15 cellular contexts compared by ENCODE assay signal in the genomic region with DNA sequence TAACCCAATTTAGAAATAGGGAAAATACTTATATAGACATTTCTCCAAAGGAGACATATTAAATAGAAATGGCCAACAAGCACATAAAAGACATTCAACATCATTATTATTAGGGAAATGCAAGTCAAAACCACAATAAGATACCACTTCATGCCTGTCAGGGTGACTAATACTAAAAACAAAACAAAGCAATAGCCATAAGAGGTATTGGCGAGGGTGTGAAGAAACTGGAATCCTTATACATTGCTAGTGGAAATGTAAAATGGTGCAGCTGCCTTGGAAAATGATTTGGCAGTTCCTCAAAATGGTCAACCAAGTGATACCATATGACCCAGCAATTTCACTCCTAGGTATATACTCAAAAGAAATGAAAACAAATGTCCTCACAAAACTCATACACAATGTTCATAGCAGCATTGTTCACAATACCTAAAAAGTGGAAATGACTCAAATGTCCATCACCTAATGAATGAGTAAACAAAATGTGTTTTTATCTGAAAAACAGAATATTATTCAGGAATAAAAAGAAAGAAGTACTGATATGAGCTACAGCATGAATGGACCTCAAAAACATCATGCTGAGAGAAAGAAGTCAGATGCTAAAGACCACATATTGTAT. TPM values are rescaled to one million over a fixed set of nuclear protein-coding genes. Genes with fewer than 3 reads are reported as not detected.
DNase-seq lines count a peak whose midpoint lies in the region; FAIRE-seq and TF ChIP-seq lines count a peak whose summit lies in the region.
"Had no signal": no experiment of that assay in that cellular context is flagged by ENCODE, and none has a peak within 500 bp of the region (broad histone marks: within the 10 kb centered on the region; RNA-seq: fewer than 3 reads in every experiment).

No MANE protein-coding gene starts in this region.

- H3K27ac ChIP-seq in RWPE1 (no peak overlapping the region), dorsolateral prefrontal cortex (no peak overlapping the region)

- FAIRE-seq in H54 (lab: Jason Lieb, UNC), result peak; percentile 65
- FAIRE-seq: islet of Langerhans, small intestine had no signal

- H3K36me3 Mint-ChIP-seq in nephron progenitor cell (ENCODE audit: low read depth), result peaks cover 19% of the 10 kb centered on the region
- H3K36me3 Mint-ChIP-seq: naive B cell had no signal

- intact Hi-C loops in dorsolateral prefrontal cortex (cut with DNase I), result no loop called here

- peaks cover 10% of the 10 kb centered on the region for H3K4me1 Mint-ChIP-seq in nephron progenitor cell
- H3K4me1 Mint-ChIP-seq: brain, naive B cell had no signal

- H3K4me3 ChIP-seq in epithelial cell of esophagus (ENCODE audit: low read length), result no peak overlapping the region
- H3K4me3 ChIP-seq in dorsolateral prefrontal cortex, result no peak overlapping the region

- H3K27me3 Mint-ChIP-seq in nephron progenitor cell (ENCODE audit: low read depth, poor library complexity), result no peaks in the 10 kb centered on the region
- H3K27me3 Mint-ChIP-seq: IgD-negative memory B cell, naive B cell had no signal

- DNase-seq in H54 (ENCODE audit: insufficient read length, low spot score), result no peak
- DNase-seq in RWPE1 (ENCODE audit: low spot score), result peak; percentile 20
- peak; percentile 70 for DNase-seq in epithelial cell of esophagus (ENCODE audit: low read depth)
- peak; percentile 46 for DNase-seq in renal cortical epithelial cell (ENCODE audit: low read depth)
- no peak for DNase-seq in GM20000 (ENCODE audit: low spot score)
- no peak for DNase-seq in ecto neural progenitor cell (ENCODE audit: low spot score)
- no peak for DNase-seq in dorsolateral prefrontal cortex
- DNase-seq in nephron progenitor cell, result no peak
- DNase-seq: activated CD4-positive, alpha-beta T cell treated with anti-CD3 and anti-CD28 coated beads for 4 hours; Calu3; naive B cell; small intestine had no signal

- H3K9me3 Mint-ChIP-seq in nephron progenitor cell, result peaks cover 3% of the 10 kb centered on the region
- H3K9me3 Mint-ChIP-seq: brain, IgD-negative memory B cell, naive B cell had no signal

- no peaks in the 10 kb centered on the region for H3K27me3 ChIP-seq in dorsolateral prefrontal cortex

- TF ChIP-seq CTCF in RWPE1 (conservative IDR thresholded peaks at IDR 0.05; ENCODE audit: low read depth) (no peak), epithelial cell of esophagus (IDR thresholded peaks at IDR 0.05; ENCODE audit: insufficient read depth, low read depth, low read length, missing control alignments) (no peak), GM20000 (IDR thresholded peaks at IDR 0.05; ENCODE audit: extremely low read depth, missing control alignments) (no peak), dorsolateral prefrontal cortex (IDR thresholded peaks at IDR 0.05 in 54 of 56, conservative IDR thresholded peaks at IDR 0.05 in 2 of 56; ENCODE audit: low read depth in 1 of 56, partially characterized antibody in 56 of 56) (no peak), nephron progenitor cell (IDR thresholded peaks at IDR 0.05) (no peak)

- H3K27ac Mint-ChIP-seq in nephron progenitor cell, result no peak overlapping the region
- H3K27ac Mint-ChIP-seq: IgD-negative memory B cell had no signal

- CTCF ChIA-PET in RWPE1 (lab: Yijun Ruan, JAX), result interaction anchor here (0.5 kb wide), 1 partner anchor 14 kb away, joined by 3 read pairs; no protein-coding TSS in a partner anchor

- no peak overlapping the region for H3K4me3 Mint-ChIP-seq in nephron progenitor cell
- H3K4me3 Mint-ChIP-seq: IgD-negative memory B cell, naive B cell had no signal

- POLR2A ChIA-PET in RWPE1 (lab: Yijun Ruan, JAX; ENCODE audit: low non-redundant PET), result no interaction called here

- no peak for TF ChIP-seq POLR2A in H54 (IDR thresholded peaks at IDR 0.05; ENCODE audit: low read depth, low read length)

RNA-seq across cellular contexts. Expression of a gene that starts 26.9 kb away (rescaled TPM):
- total RNA-seq in renal cortical epithelial cell, result 1.2 and 5.7 TPM in 2 replicates
- total RNA-seq in dorsolateral prefrontal cortex, result 10 to 100 TPM in 90 of 120 experiments, 1 to 10 TPM in 30; 7.4 to 19.7 (median 11.6) TPM

RNA-seq across cellular contexts. Expression of a gene that starts 46.0 kb away (rescaled TPM):
- total RNA-seq in renal cortical epithelial cell (35.6 and 57.3 TPM in 2 replicates), dorsolateral prefrontal cortex (10 to 100 TPM; 23.2 to 57.8 (median 38.6) TPM)

RNA-seq across cellular contexts. Expression of a gene that starts 46.1 kb away (rescaled TPM):
- total RNA-seq in renal cortical epithelial cell (136 and 162 TPM in 2 replicates), dorsolateral prefrontal cortex (10 to 100 TPM; 25.5 to 66.0 (median 46.4) TPM)

Comparison
In these comparisons a context has a peak if more than half of its experiments do, and no peak if none do; other contexts are left out.
1. DNase-seq: peak in RWPE1 (single experiment), epithelial cell of esophagus (single experiment) and renal cortical epithelial cell (single experiment); none in H54 (single experiment), GM20000 (single experiment), ecto neural progenitor cell (single experiment), dorsolateral prefrontal cortex (0 of 10) and nephron progenitor cell (single experiment).